In the genomic region with DNA sequence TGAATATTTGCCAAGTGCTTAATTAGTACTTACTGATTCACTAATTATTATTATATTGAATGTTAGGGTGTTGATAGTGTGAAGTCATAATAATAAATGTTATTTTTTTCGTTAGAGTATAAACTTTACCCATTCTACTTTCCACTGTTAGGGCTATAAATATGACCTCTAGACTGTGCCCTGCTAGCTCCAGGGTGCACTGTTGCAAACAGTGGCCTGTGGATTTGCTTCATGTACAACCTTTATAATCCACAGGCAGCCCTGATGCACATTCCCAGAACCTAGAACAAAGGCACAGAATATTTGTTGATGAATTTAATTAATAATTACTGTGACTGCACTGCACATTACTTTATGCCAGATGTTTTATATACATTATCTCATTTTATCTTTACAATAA, we compare ENCODE assay signal across 20 cellular contexts. TPM values are rescaled to one million over a fixed set of nuclear protein-coding genes. Genes with fewer than 3 reads are reported as not detected.
DNase-seq lines count a peak whose midpoint lies in the region; ATAC-seq, FAIRE-seq and TF ChIP-seq lines count a peak whose summit lies in the region.
"Had no signal": no experiment of that assay in that cellular context is flagged by ENCODE, and none has a peak within 500 bp of the region (broad histone marks: within the 10 kb centered on the region; RNA-seq: fewer than 3 reads in every experiment).

No MANE protein-coding gene starts in this region.

- no peak for DNase-seq in Panc1 (ENCODE audit: low read depth, low spot score)
- DNase-seq in left lobe of liver (ENCODE audit: low spot score) = no peak
- peak; percentile 60 for DNase-seq in small intestine
- DNase-seq in NCI-H82 (lab: John Stamatoyannopoulos, UW) = no peak
- no peak for DNase-seq in left ventricle myocardium superior
- no peak for DNase-seq in right atrium auricular region (ENCODE audit: low spot score)
- DNase-seq: AML-193; Caco-2; CD4-positive, alpha-beta T cell; GDM1; GM23248; IMR-90 had no signal

- H3K36me3 ChIP-seq in HEK293 (ENCODE audit: control insufficient read depth in 2 of 2, insufficient read depth in 1 of 2, low read length in 2 of 2) = no peaks in the 10 kb centered on the region
- H3K36me3 ChIP-seq in Panc1 (ENCODE audit: control insufficient read depth, insufficient read depth, low read length) = no peaks in the 10 kb centered on the region
- no peaks in the 10 kb centered on the region for H3K36me3 ChIP-seq in small intestine (ENCODE audit: control insufficient read depth in 2 of 2, insufficient read depth in 2 of 2, low read length in 2 of 2)
- H3K36me3 ChIP-seq in right atrium auricular region = no peaks in the 10 kb centered on the region
- H3K36me3 ChIP-seq: HAP-1 had no signal

- intact Hi-C loops in Panc1 (cut with micrococcal nuclease; ENCODE audit: unreplicated experiment) = no loop called here
- intact Hi-C loops in left ventricle myocardium superior (cut with micrococcal nuclease) = no loop called here

- in situ Hi-C loops in Panc1 (cut with HindIII; ENCODE audit: low pct_unique_long_range_greater_than_20kb, low sequenced_read_pairs) = no loop called here

- POLR2A ChIA-PET in HEK293 (lab: Yijun Ruan, JAX) = no interaction called here
- POLR2A ChIA-PET in Panc1 (lab: Charles Lee) = no interaction called here

- TF ChIP-seq CTCF in HEK293 (tag by site-specific recombination; IDR thresholded peaks at IDR 0.05) = no peak
- no peak; the same call in 1 of the 2 replicates for TF ChIP-seq CTCF in Panc1 (IDR thresholded peaks at IDR 0.05)
- TF ChIP-seq CTCF in right atrium auricular region (IDR thresholded peaks at IDR 0.05) = no peak

- no peaks in the 10 kb centered on the region for H3K4me1 ChIP-seq in HEK293 (ENCODE audit: control insufficient read depth, insufficient read depth, low read length)
- H3K4me1 ChIP-seq in Panc1 (ENCODE audit: control insufficient read depth, insufficient read depth, low read length) = no peaks in the 10 kb centered on the region
- peaks cover 0 to 2% of the 10 kb centered on the region in 2 donors for H3K4me1 ChIP-seq in small intestine (ENCODE audit: control insufficient read depth in 2 of 2, insufficient read depth in 1 of 2, low read depth in 1 of 2, low read length in 1 of 2)
- H3K4me1 ChIP-seq in right atrium auricular region = peaks cover 0 to 6% of the 10 kb centered on the region in 2 donors
- H3K4me1 ChIP-seq: HAP-1 had no signal

- ATAC-seq in Panc1 (0 out of 2 replicates have a peak, but pooled peaks have one; percentile 60), left lobe of liver (peak; percentile 89), left ventricle myocardium superior (no peak)

- no TSS peak for BruUV-seq in Panc1 (replicated peaks; lab: Mats Ljungman, UMichigan)

- CTCF ChIA-PET in HEK293 (lab: Yijun Ruan, JAX) = no interaction called here
- CTCF ChIA-PET in Panc1 (lab: Charles Lee) = no interaction called here

- FAIRE-seq in small intestine (lab: Jason Lieb, UNC) = no peak
- FAIRE-seq: D721Med, GM12892, GM18507 had no signal

- 16 to 44% (median 36%) methylated on average over 1 of the region's 1 CpG for WGBS in small intestine, 3 donors

- no peak overlapping the region for H3K27ac ChIP-seq in HEK293 (ENCODE audit: extremely low read depth, low read depth, low read length)
- H3K27ac ChIP-seq in Panc1 (ENCODE audit: low read length) = no peak overlapping the region
- H3K27ac ChIP-seq in small intestine (ENCODE audit: low read depth in 1 of 2, low read length in 1 of 2) = no peak overlapping the region
- H3K27ac ChIP-seq in right atrium auricular region = no peak overlapping the region
- H3K27ac ChIP-seq: C4-2B, HL-60 had no signal

- H3K27me3 ChIP-seq in Panc1 (ENCODE audit: control insufficient read depth, insufficient read depth, low read length) = no peaks in the 10 kb centered on the region
- no peaks in the 10 kb centered on the region for H3K27me3 ChIP-seq in small intestine (ENCODE audit: control insufficient read depth in 2 of 2, insufficient read depth in 2 of 2, low read length in 2 of 2)
- H3K27me3 ChIP-seq in right atrium auricular region = no peaks in the 10 kb centered on the region

- no peak overlapping the region for H3K4me3 ChIP-seq in HEK293 (ENCODE audit: low read depth, low read length)
- H3K4me3 ChIP-seq in Panc1 (ENCODE audit: low read depth in 2 of 2, low read length in 2 of 2) = no peak overlapping the region
- H3K4me3 ChIP-seq in small intestine (ENCODE audit: low read depth in 1 of 2, low read length in 2 of 2) = no peak overlapping the region
- no peak overlapping the region for H3K4me3 ChIP-seq in right atrium auricular region
- H3K4me3 ChIP-seq: GM23248, HAP-1 had no signal

- H3K9me3 ChIP-seq in HEK293 (ENCODE audit: control insufficient read depth, insufficient read depth, low read depth, low read length) (no peaks in the 10 kb centered on the region), Panc1 (ENCODE audit: control insufficient read depth, insufficient read depth, low read depth, low read length) (no peaks in the 10 kb centered on the region; the same call in 1 of the 2 replicates), small intestine (ENCODE audit: control insufficient read depth, low read depth) (peaks cover 2% of the 10 kb centered on the region), right atrium auricular region (peaks cover 0 to 8% of the 10 kb centered on the region in 2 donors)
- H3K9me3 ChIP-seq: Caco-2, HAP-1 had no signal

TF ChIP-seq in HEK293, 187 proteins besides CTCF, POLR2A, EP300 and RAD21:
- TF ChIP-seq, protein P1, sequence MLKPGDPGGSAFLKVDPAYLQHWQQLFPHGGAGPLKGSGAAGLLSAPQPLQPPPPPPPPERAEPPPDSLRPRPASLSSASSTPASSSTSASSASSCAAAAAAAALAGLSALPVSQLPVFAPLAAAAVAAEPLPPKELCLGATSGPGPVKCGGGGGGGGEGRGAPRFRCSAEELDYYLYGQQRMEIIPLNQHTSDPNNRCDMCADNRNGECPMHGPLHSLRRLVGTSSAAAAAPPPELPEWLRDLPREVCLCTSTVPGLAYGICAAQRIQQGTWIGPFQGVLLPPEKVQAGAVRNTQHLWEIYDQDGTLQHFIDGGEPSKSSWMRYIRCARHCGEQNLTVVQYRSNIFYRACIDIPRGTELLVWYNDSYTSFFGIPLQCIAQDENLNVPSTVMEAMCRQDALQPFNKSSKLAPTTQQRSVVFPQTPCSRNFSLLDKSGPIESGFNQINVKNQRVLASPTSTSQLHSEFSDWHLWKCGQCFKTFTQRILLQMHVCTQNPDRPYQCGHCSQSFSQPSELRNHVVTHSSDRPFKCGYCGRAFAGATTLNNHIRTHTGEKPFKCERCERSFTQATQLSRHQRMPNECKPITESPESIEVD (tag by site-specific recombination; IDR thresholded peaks at IDR 0.05) = no peak
- TF ChIP-seq, protein P2, sequence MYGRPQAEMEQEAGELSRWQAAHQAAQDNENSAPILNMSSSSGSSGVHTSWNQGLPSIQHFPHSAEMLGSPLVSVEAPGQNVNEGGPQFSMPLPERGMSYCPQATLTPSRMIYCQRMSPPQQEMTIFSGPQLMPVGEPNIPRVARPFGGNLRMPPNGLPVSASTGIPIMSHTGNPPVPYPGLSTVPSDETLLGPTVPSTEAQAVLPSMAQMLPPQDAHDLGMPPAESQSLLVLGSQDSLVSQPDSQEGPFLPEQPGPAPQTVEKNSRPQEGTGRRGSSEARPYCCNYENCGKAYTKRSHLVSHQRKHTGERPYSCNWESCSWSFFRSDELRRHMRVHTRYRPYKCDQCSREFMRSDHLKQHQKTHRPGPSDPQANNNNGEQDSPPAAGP (tag by site-specific recombination; IDR thresholded peaks at IDR 0.05) = no peak
- TF ChIP-seq ZIC2 (tag by site-specific recombination; IDR thresholded peaks at IDR 0.05) (0 out of 2 replicates have a peak, but pooled peaks have one; percentile 11), ZNF76 (tag by site-specific recombination; IDR thresholded peaks at IDR 0.05; ENCODE audit: borderline replicate concordance, low read depth) (no peak)

RNA-seq across cellular contexts. Expression of a gene that starts 28.8 kb away (rescaled TPM):
- not detected for total RNA-seq in Panc1 (2021; ENCODE audit: unreplicated experiment)
- polyA plus RNA-seq in Panc1 (2012; ENCODE audit: insufficient read length) = not detected
- total RNA-seq in left lobe of liver = 0.58 TPM
- under 1 TPM in 1 of 3 donors, not detected in 2; 0.63 TPM for polyA plus RNA-seq in small intestine
- total RNA-seq in left ventricle myocardium superior = 0.62 TPM
- under 1 TPM; 0.20 to 0.70 TPM for total RNA-seq in right atrium auricular region
- total RNA-seq: HT1080 had no signal
